13 cellular contexts compared by ENCODE assay signal in genomic region chr9:104074876-104075275, GRCh38. TPM values are rescaled to one million over a fixed set of nuclear protein-coding genes. Genes with fewer than 3 reads are reported as not detected.
DNase-seq lines count a peak whose midpoint lies in the region; ATAC-seq and TF ChIP-seq lines count a peak whose summit lies in the region.
"Had no signal": no experiment of that assay in that cellular context is flagged by ENCODE, and none has a peak within 500 bp of the region (broad histone marks: within the 10 kb centered on the region; RNA-seq: fewer than 3 reads in every experiment).

No MANE protein-coding gene starts in this region.

- no peak for ATAC-seq in HG03521 (IDR thresholded peaks at IDR 0.05; ENCODE audit: unreplicated experiment)
- ATAC-seq: natural killer cell treated with Interleukin-12 subunit alpha and Interleukin-12 subunit beta and Interleukin-15 and Interleukin-18, amount 100 ng/mL, for 72 hours had no signal

- DNase-seq in H4 (ENCODE audit: low spot score) (peak; percentile 24), astrocyte of the spinal cord (ENCODE audit: low read depth, low spot score) (peak; percentile 78), left ventricle myocardium inferior (no peak), sigmoid colon (no peak), superior temporal gyrus (ENCODE audit: extremely low spot score) (no peak), HPDE6-E6E7 (ENCODE audit: extremely low spot score) (no peak)
- DNase-seq in activated naive CD8-positive, alpha-beta T cell treated with anti-CD3 and anti-CD28 coated beads for 36 hours, result no peak
- DNase-seq: activated naive CD4-positive, alpha-beta T cell treated with anti-CD3 and anti-CD28 coated beads, Interleukin-2, amount 50 U/mL, for 16 hours; H7; NCI-H2029 had no signal

- TF ChIP-seq CTCF in astrocyte of the spinal cord (IDR thresholded peaks at IDR 0.05; ENCODE audit: low read depth, low read length), result no peak
- no peak for TF ChIP-seq CTCF in left ventricle myocardium inferior (IDR thresholded peaks at IDR 0.05; ENCODE audit: borderline replicate concordance)
- no peak for TF ChIP-seq CTCF in sigmoid colon (IDR thresholded peaks at IDR 0.05)

- in situ Hi-C loops in astrocyte of the spinal cord (cut with HindIII; ENCODE audit: low sequenced_read_pairs), result no loop called here

- H3K4me3 ChIP-seq in astrocyte of the spinal cord (ENCODE audit: low read depth, low read length) (no peak overlapping the region), left ventricle myocardium inferior (no peak overlapping the region), sigmoid colon (no peak overlapping the region)

- WGBS in sigmoid colon, 2 donors, result 11 to 49% methylated on average over 2 of the region's 2 CpGs

- TF ChIP-seq POLR2A in sigmoid colon (IDR thresholded peaks at IDR 0.05), result no peak

- H3K4me3 Mint-ChIP-seq in activated naive CD8-positive, alpha-beta T cell treated with anti-CD3 and anti-CD28 coated beads for 36 hours, result no peak overlapping the region
- H3K4me3 Mint-ChIP-seq: natural killer cell treated with Interleukin-12 subunit alpha and Interleukin-12 subunit beta and Interleukin-15 and Interleukin-18, amount 100 ng/mL, for 72 hours; T-helper 1 cell treated with Interleukin-12 subunit alpha and Interleukin-12 subunit beta and Interleukin-4 antibody, amounts not matched to agents 30 μg/mL and 1 μg/mL, for 36 hours had no signal

- peak in 1 of 4 donors; percentile 50 for TF ChIP-seq EP300 in sigmoid colon (IDR thresholded peaks at IDR 0.05)

- H3K36me3 ChIP-seq in left ventricle myocardium inferior (no peaks in the 10 kb centered on the region), sigmoid colon (no peaks in the 10 kb centered on the region)

- intact Hi-C loops in left ventricle myocardium inferior (cut with micrococcal nuclease) (no loop called here), sigmoid colon (cut with DNase I) (no loop called here)

- peaks cover 3% of the 10 kb centered on the region for H3K9me3 Mint-ChIP-seq in activated naive CD8-positive, alpha-beta T cell treated with anti-CD3 and anti-CD28 coated beads for 36 hours
- H3K9me3 Mint-ChIP-seq: natural killer cell treated with Interleukin-12 subunit alpha and Interleukin-12 subunit beta and Interleukin-15 and Interleukin-18, amount 100 ng/mL, for 72 hours had no signal

- peaks cover 2% of the 10 kb centered on the region for H3K36me3 Mint-ChIP-seq in activated naive CD8-positive, alpha-beta T cell treated with anti-CD3 and anti-CD28 coated beads for 36 hours

- H3K4me1 ChIP-seq in left ventricle myocardium inferior (peaks cover 21% of the 10 kb centered on the region), sigmoid colon (peaks cover 0 to 52% (median 37%) of the 10 kb centered on the region in 4 donors)

- H3K27ac ChIP-seq in left ventricle myocardium inferior (replicated peaks), result peak overlapping the region; percentile 68
- H3K27ac ChIP-seq in sigmoid colon, result peak overlapping the region in 3 of 4 donors; percentile 59 to 76 (median 59)

- H3K4me1 Mint-ChIP-seq in activated naive CD8-positive, alpha-beta T cell treated with anti-CD3 and anti-CD28 coated beads for 36 hours, result no peaks in the 10 kb centered on the region

- peaks cover 45% of the 10 kb centered on the region for H3K27me3 Mint-ChIP-seq in activated naive CD8-positive, alpha-beta T cell treated with anti-CD3 and anti-CD28 coated beads for 36 hours

- H3K27me3 ChIP-seq in left ventricle myocardium inferior (ENCODE audit: low read depth) (no peaks in the 10 kb centered on the region), sigmoid colon (no peaks in the 10 kb centered on the region)

- peaks cover 7% of the 10 kb centered on the region for H3K9me3 ChIP-seq in left ventricle myocardium inferior (replicated peaks)
- H3K9me3 ChIP-seq in sigmoid colon, result peaks cover 0 to 3% (median 0%) of the 10 kb centered on the region in 4 donors

- no peak overlapping the region for H3K27ac Mint-ChIP-seq in activated naive CD8-positive, alpha-beta T cell treated with anti-CD3 and anti-CD28 coated beads for 36 hours
- H3K27ac Mint-ChIP-seq: natural killer cell treated with Interleukin-12 subunit alpha and Interleukin-12 subunit beta and Interleukin-15 and Interleukin-18, amount 100 ng/mL, for 72 hours; T-helper 1 cell treated with Interleukin-12 subunit alpha and Interleukin-12 subunit beta and Interleukin-4 antibody, amounts not matched to agents 30 μg/mL and 1 μg/mL, for 36 hours had no signal

RNA-seq across cellular contexts. Expression of gene SMC2, which starts 19.2 kb away (rescaled TPM):
- 20.5 and 25.6 TPM in 2 replicates for total RNA-seq in H4 (2014; rRNA removed; shearing (Covaris generic))
- total RNA-seq in left ventricle myocardium inferior (9.7 TPM), sigmoid colon (1 to 10 TPM; 4.1 to 8.6 (median 8.1) TPM)
- polyA plus RNA-seq in sigmoid colon, result 1 to 10 TPM; 2.4 to 8.4 (median 3.5) TPM
- total RNA-seq in activated naive CD8-positive, alpha-beta T cell treated with anti-CD3 and anti-CD28 coated beads for 36 hours, result 10 to 100 TPM; 69.3 to 71.6 TPM

Comparison
In these comparisons a context has a peak if more than half of its experiments do, and no peak if none do; other contexts are left out.
1. DNase-seq: peak in H4 (single experiment) and astrocyte of the spinal cord (single experiment); none in left ventricle myocardium inferior (single experiment), sigmoid colon (single experiment), superior temporal gyrus (single experiment), HPDE6-E6E7 (single experiment) and activated naive CD8-positive, alpha-beta T cell treated with anti-CD3 and anti-CD28 coated beads for 36 hours (single experiment).